8 cellular contexts compared by ENCODE assay signal in the genomic region with DNA sequence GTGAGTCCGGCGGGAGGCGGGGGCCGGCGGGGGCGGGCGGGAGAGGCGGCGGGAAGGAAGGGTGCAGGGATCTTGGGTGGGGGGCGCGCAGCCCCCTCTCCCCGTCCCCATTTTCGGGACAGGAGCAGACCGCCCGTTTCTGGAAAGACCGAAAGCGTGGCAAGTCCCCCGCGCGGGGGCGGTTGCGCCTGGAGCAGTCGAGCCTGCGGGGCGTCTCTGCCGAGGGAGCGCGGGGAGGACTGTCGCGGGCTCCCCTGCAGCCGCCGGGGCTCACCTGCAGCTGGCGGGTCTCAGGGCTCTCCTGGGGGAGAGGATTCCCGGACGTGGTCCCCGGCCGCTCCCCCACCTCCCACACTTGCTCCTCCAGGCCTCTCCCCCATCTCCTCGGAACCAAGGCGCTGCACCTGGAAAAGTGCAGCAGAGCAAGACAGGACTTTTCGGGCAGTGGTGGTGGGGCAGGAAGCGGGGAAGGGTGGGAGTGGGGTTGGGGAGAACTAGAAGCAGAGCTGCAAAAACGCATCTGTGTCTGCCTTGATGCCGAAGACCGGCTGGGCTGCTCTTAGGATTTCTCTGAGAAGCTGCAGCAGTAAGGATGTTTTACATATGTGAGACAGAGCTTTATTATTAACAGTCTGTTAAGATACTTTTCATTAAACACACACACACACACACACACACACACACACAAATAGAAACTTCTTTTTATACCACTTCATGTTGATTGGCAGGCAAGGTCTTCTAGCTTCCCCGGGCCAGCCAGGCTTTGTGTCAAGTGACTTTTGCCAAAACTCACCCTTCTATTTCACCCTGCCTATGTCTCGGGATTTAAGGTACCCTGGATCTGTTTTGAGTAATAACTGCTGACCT. TPM values are rescaled to one million over a fixed set of nuclear protein-coding genes. Genes with fewer than 3 reads are reported as not detected.
DNase-seq lines count a peak whose midpoint lies in the region; ATAC-seq and TF ChIP-seq lines count a peak whose summit lies in the region.

No MANE protein-coding gene starts in this region.

- H3K9me3 ChIP-seq in Caco-2, result no peaks in the 10 kb centered on the region
- no peaks in the 10 kb centered on the region for H3K9me3 ChIP-seq in PC-9 (ENCODE audit: insufficient read depth, low read depth)

- DNase-seq in Caco-2 (no peak), NCI-H2171 treated with DMSO at 0.1 percent for 48 hours (lab: John Stamatoyannopoulos, UW) (peak; percentile 19), head of caudate nucleus (peak in 34 of 42 donors; percentile 10 to 65 (median 33)), retina (peak; percentile 53), PC-9 (no peak)
- DNase-seq in activated T-helper 9 cell treated with anti-CD3 and anti-CD28 coated beads, Interleukin-2, amount 50 U/mL, for 16 hours (ENCODE audit: low read depth), result peak; percentile 23

- H3K4me1 ChIP-seq in Caco-2, result peaks cover 36% of the 10 kb centered on the region
- no peaks in the 10 kb centered on the region for H3K4me1 ChIP-seq in PC-9 (replicated peaks; ENCODE audit: insufficient read depth)

- peaks cover 18% of the 10 kb centered on the region for H3K4me1 Mint-ChIP-seq in Caco-2 (ENCODE audit: low read depth, unreplicated experiment)

- ATAC-seq in GM21619 (IDR thresholded peaks at IDR 0.05; ENCODE audit: unreplicated experiment), result peak; percentile 11
- no peak for ATAC-seq in HG03378 (IDR thresholded peaks at IDR 0.05; ENCODE audit: unreplicated experiment)

- peak overlapping the region; percentile 50 for H3K27ac Mint-ChIP-seq in Caco-2 (ENCODE audit: unreplicated experiment)

- H3K4me3 Mint-ChIP-seq in Caco-2 (ENCODE audit: unreplicated experiment), result peak overlapping the region; percentile 90

- CTCF ChIA-PET in Caco-2 (lab: Charles Lee), result interaction anchor here (0.6 to 0.7 kb wide), 2 partner anchors 109 to 821 kb away, joined by 3 to 5 read pairs; no protein-coding TSS in a partner anchor
- CTCF ChIA-PET in PC-9 (lab: Charles Lee), result no interaction called here

- H3K27me3 ChIP-seq in Caco-2 (replicated peaks; ENCODE audit: control insufficient read depth, insufficient read depth, low read length) (no peaks in the 10 kb centered on the region), PC-9 (ENCODE audit: insufficient read depth, low read depth) (no peaks in the 10 kb centered on the region; the same call in 1 of the 2 replicates)

- H3K27me3 Mint-ChIP-seq in Caco-2 (ENCODE audit: insufficient read depth, unreplicated experiment), result no peaks in the 10 kb centered on the region

- no peaks in the 10 kb centered on the region for H3K79me2 ChIP-seq in PC-9 (ENCODE audit: low read depth)

- no peaks in the 10 kb centered on the region for H4K20me1 ChIP-seq in PC-9 (ENCODE audit: insufficient read depth)

- intact Hi-C loops in Caco-2 (cut with micrococcal nuclease; ENCODE audit: unreplicated experiment), result loop anchor here (1.0 to 10.0 kb wide), 3 partner anchors 13 to 226 kb away; a partner anchor contains a TSS
- intact Hi-C loops in head of caudate nucleus (cut with DNase I), result no loop called here
- intact Hi-C loops in PC-9 (cut with micrococcal nuclease; ENCODE audit: unreplicated experiment), result no loop called here

- no peak overlapping the region for H3K4me2 ChIP-seq in PC-9

- no peaks in the 10 kb centered on the region for H3K9me2 ChIP-seq in PC-9 (ENCODE audit: insufficient read depth)

- peaks cover 7% of the 10 kb centered on the region for H3K36me3 Mint-ChIP-seq in Caco-2 (ENCODE audit: insufficient read depth, unreplicated experiment)

- POLR2A ChIA-PET in Caco-2 (lab: Charles Lee) (interaction anchor here (0.6 to 2.7 kb wide), 3 partner anchors 51 to 782 kb away, joined by 4 to 9 read pairs (median 5); a partner anchor contains a TSS), PC-9 (lab: Charles Lee; ENCODE audit: unreplicated experiment) (no interaction called here)

- H3K36me3 ChIP-seq in Caco-2 (ENCODE audit: control insufficient read depth, insufficient read depth, low read length) (no peaks in the 10 kb centered on the region; the same call in none of the 2 replicates), PC-9 (ENCODE audit: low read depth) (no peaks in the 10 kb centered on the region)

- BruUV-seq in Caco-2 (replicated peaks; lab: Mats Ljungman, UMichigan) (no TSS peak), PC-9 (replicated peaks; lab: Mats Ljungman, UMichigan) (no TSS peak)

- H3K9me3 Mint-ChIP-seq in Caco-2 (ENCODE audit: unreplicated experiment), result peaks cover 2% of the 10 kb centered on the region

- TF ChIP-seq CTCF in Caco-2 (IDR thresholded peaks at IDR 0.05; ENCODE audit: insufficient read depth in 1 of 2, low read depth in 1 of 2, low read length in 1 of 2, severe bottlenecking in 1 of 2, unreplicated experiment in 1 of 2) (no peak), PC-9 (conservative IDR thresholded peaks at IDR 0.05) (no peak)

- peak overlapping the region; percentile 56 for H3K4me3 ChIP-seq in Caco-2 (ENCODE audit: low read depth, low read length)
- no peak overlapping the region for H3K4me3 ChIP-seq in PC-9

- H3K27ac ChIP-seq in PC-9, result no peak overlapping the region

- no peaks in the 10 kb centered on the region for H3F3A ChIP-seq in PC-9 (ENCODE audit: insufficient read depth, low read depth)

- no peak overlapping the region for H2AFZ ChIP-seq in PC-9

RNA-seq across cellular contexts. Expression of a gene that starts 0.7 kb away (rescaled TPM):
- total RNA-seq in Caco-2 (2022), result 173 and 209 TPM in 2 replicates
- total RNA-seq in PC-9 (2021), result 0.83 and 1.3 TPM in 2 replicates

Comparison
In these comparisons a context has a peak if more than half of its experiments do, and no peak if none do; other contexts are left out.
1. DNase-seq: peak in NCI-H2171 treated with DMSO at 0.1 percent for 48 hours (single experiment), activated T-helper 9 cell treated with anti-CD3 and anti-CD28 coated beads, Interleukin-2, amount 50 U/mL, for 16 hours (single experiment), head of caudate nucleus (34 of 42) and retina (single experiment); none in Caco-2 (0 of 2) and PC-9 (0 of 2).
2. RNA of a gene that starts 0.7 kb away (total RNA-seq): 173 to 209 TPM in Caco-2; 0.83 to 1.3 TPM in PC-9; every median in the first group is over 10 times any median in the second.